In genomic region chr20:10555865-10556308, GRCh38 we compare ENCODE assay signal across 16 cellular contexts.
DNase-seq lines count a peak whose midpoint lies in the region; ATAC-seq and TF ChIP-seq lines count a peak whose summit lies in the region.
"Had no signal": no experiment of that assay in that cellular context is flagged by ENCODE, and none has a peak within 500 bp of the region (broad histone marks: within the 10 kb centered on the region; RNA-seq: fewer than 3 reads in every experiment).

No MANE protein-coding gene starts in this region.

- no peak for DNase-seq in Caco-2
- DNase-seq in RKO (ENCODE audit: low spot score): peak; percentile 7
- peak; percentile 36 for DNase-seq in non-pigmented ciliary epithelial cell (ENCODE audit: low read depth)
- DNase-seq in activated T-cell treated with anti-CD3 and anti-CD28 coated beads, Interleukin-2, amount 50 U/mL, for 72 hours: no peak
- no peak for DNase-seq in NCI-H774 (lab: John Stamatoyannopoulos, UW)
- no peak for DNase-seq in SKM-1 treated with dmso at 0.1 percent for 144 hours (lab: John Stamatoyannopoulos, UW; ENCODE audit: unreplicated experiment)
- DNase-seq: activated CD4-positive, alpha-beta T cell treated with anti-CD3 and anti-CD28 coated beads for 1 hour; KBM-7; NCI-H2171 treated with DMSO at 0.1 percent for 48 hours; SIG-M5 had no signal

- H3K27me3 Mint-ChIP-seq in Caco-2 (ENCODE audit: insufficient read depth, unreplicated experiment): no peaks in the 10 kb centered on the region
- H3K27me3 Mint-ChIP-seq in activated T-cell treated with anti-CD3 and anti-CD28 coated beads, Interleukin-2, amount 50 U/mL, for 72 hours (ENCODE audit: low read depth): no peaks in the 10 kb centered on the region
- H3K27me3 Mint-ChIP-seq: dendritic cell treated with granulocyte-macrophage colony-stimulating factor and Interleukin-4, amounts not matched to agents 40 ng/mL and 50 ng/mL, for 4 days had no signal

- peaks cover 37% of the 10 kb centered on the region for H3K4me1 Mint-ChIP-seq in Caco-2 (ENCODE audit: low read depth, unreplicated experiment)
- peaks cover 35% of the 10 kb centered on the region for H3K4me1 Mint-ChIP-seq in activated T-cell treated with anti-CD3 and anti-CD28 coated beads, Interleukin-2, amount 50 U/mL, for 72 hours (ENCODE audit: low read depth)

- H3K36me3 Mint-ChIP-seq in Caco-2 (ENCODE audit: insufficient read depth, unreplicated experiment): peaks cover 11% of the 10 kb centered on the region
- no peaks in the 10 kb centered on the region for H3K36me3 Mint-ChIP-seq in activated T-cell treated with anti-CD3 and anti-CD28 coated beads, Interleukin-2, amount 50 U/mL, for 72 hours (ENCODE audit: insufficient read depth in 2 of 2)
- H3K36me3 Mint-ChIP-seq: stimulated activated effector memory CD8-positive, alpha-beta T cell treated with anti-CD3 and anti-CD28 coated beads, Interleukin-12 subunit alpha, Interleukin-12 subunit beta, amount 100 ng/mL, for 72 hours had no signal

- H3K4me1 ChIP-seq in Caco-2: peaks cover 43% of the 10 kb centered on the region
- H3K4me1 ChIP-seq in esophagus (ENCODE audit: control insufficient read depth in 2 of 2, insufficient read depth in 2 of 2, low read length in 1 of 2): peaks cover 0 to 3% of the 10 kb centered on the region in 2 donors

- intact Hi-C loops in Caco-2 (cut with micrococcal nuclease; ENCODE audit: unreplicated experiment): loop anchor here (10.0 kb wide), 3 partner anchors 299 to 489 kb away; no protein-coding TSS in a partner anchor

- peak overlapping the region; percentile 5 for H3K4me3 Mint-ChIP-seq in Caco-2 (ENCODE audit: unreplicated experiment)
- no peak overlapping the region for H3K4me3 Mint-ChIP-seq in activated T-cell treated with anti-CD3 and anti-CD28 coated beads, Interleukin-2, amount 50 U/mL, for 72 hours
- H3K4me3 Mint-ChIP-seq: dendritic cell treated with granulocyte-macrophage colony-stimulating factor and Interleukin-4, amounts not matched to agents 40 ng/mL and 50 ng/mL, for 4 days; GM23338; stimulated activated effector memory CD8-positive, alpha-beta T cell treated with anti-CD3 and anti-CD28 coated beads, Interleukin-12 subunit alpha, Interleukin-12 subunit beta, amount 100 ng/mL, for 72 hours had no signal

- CTCF ChIA-PET in Caco-2 (lab: Charles Lee): no interaction called here

- POLR2A ChIA-PET in Caco-2 (lab: Charles Lee): no interaction called here

- H3K9me3 ChIP-seq in Caco-2 (no peaks in the 10 kb centered on the region), esophagus (ENCODE audit: control insufficient read depth in 2 of 2, insufficient read depth in 1 of 2, low read depth in 1 of 2, low read length in 1 of 2) (no peaks in the 10 kb centered on the region)

- peak overlapping the region; percentile 41 to 65 for H3K27ac ChIP-seq in esophagus (ENCODE audit: low read depth in 2 of 2, low read length in 1 of 2)
- H3K27ac ChIP-seq: C4-2B had no signal

- whole genome bisulfite sequencing in esophagus, 2 donors: 62 to 71% methylated on average over 5 of the region's 5 CpGs

- peak overlapping the region; percentile 12 for H3K27ac Mint-ChIP-seq in Caco-2 (ENCODE audit: unreplicated experiment)
- no peak overlapping the region for H3K27ac Mint-ChIP-seq in activated T-cell treated with anti-CD3 and anti-CD28 coated beads, Interleukin-2, amount 50 U/mL, for 72 hours
- H3K27ac Mint-ChIP-seq: dendritic cell treated with granulocyte-macrophage colony-stimulating factor and Interleukin-4, amounts not matched to agents 40 ng/mL and 50 ng/mL, for 4 days; GM23338; stimulated activated effector memory CD8-positive, alpha-beta T cell treated with anti-CD3 and anti-CD28 coated beads, Interleukin-12 subunit alpha, Interleukin-12 subunit beta, amount 100 ng/mL, for 72 hours had no signal

- H3K4me3 ChIP-seq in Caco-2 (ENCODE audit: low read depth, low read length): no peak overlapping the region
- no peak overlapping the region for H3K4me3 ChIP-seq in esophagus (ENCODE audit: low read depth in 1 of 2, low read length in 2 of 2)
- H3K4me3 ChIP-seq: GM23338 had no signal

- H3K9me3 Mint-ChIP-seq in Caco-2 (ENCODE audit: unreplicated experiment): no peaks in the 10 kb centered on the region
- H3K9me3 Mint-ChIP-seq in activated T-cell treated with anti-CD3 and anti-CD28 coated beads, Interleukin-2, amount 50 U/mL, for 72 hours: no peaks in the 10 kb centered on the region
- H3K9me3 Mint-ChIP-seq: dendritic cell treated with granulocyte-macrophage colony-stimulating factor and Interleukin-4, amounts not matched to agents 40 ng/mL and 50 ng/mL, for 4 days; GM23338; stimulated activated effector memory CD8-positive, alpha-beta T cell treated with anti-CD3 and anti-CD28 coated beads, Interleukin-12 subunit alpha, Interleukin-12 subunit beta, amount 100 ng/mL, for 72 hours had no signal

- H3K27me3 ChIP-seq in Caco-2 (replicated peaks; ENCODE audit: control insufficient read depth, insufficient read depth, low read length): no peaks in the 10 kb centered on the region
- no peaks in the 10 kb centered on the region for H3K27me3 ChIP-seq in esophagus (ENCODE audit: control insufficient read depth in 1 of 2, insufficient read depth in 2 of 2, low read length in 2 of 2)

- ATAC-seq in activated T-cell treated with anti-CD3 and anti-CD28 coated beads, Interleukin-2, amount 50 U/mL, for 72 hours (replicated peaks in 1 of 2): no peak
- no peak for ATAC-seq in HG02798 (IDR thresholded peaks at IDR 0.05; ENCODE audit: poor library complexity, unreplicated experiment)
- ATAC-seq: GM23338; stimulated activated effector memory CD8-positive, alpha-beta T cell treated with anti-CD3 and anti-CD28 coated beads, Interleukin-12 subunit alpha, Interleukin-12 subunit beta, amount 100 ng/mL, for 72 hours had no signal

- no peaks in the 10 kb centered on the region; the same call in 1 of the 2 replicates for H3K36me3 ChIP-seq in Caco-2 (ENCODE audit: control insufficient read depth, insufficient read depth, low read length)
- no peaks in the 10 kb centered on the region for H3K36me3 ChIP-seq in esophagus (ENCODE audit: control insufficient read depth in 2 of 2, insufficient read depth in 2 of 2, low read length in 1 of 2)

- TF ChIP-seq CTCF in Caco-2 (IDR thresholded peaks at IDR 0.05; ENCODE audit: insufficient read depth in 1 of 2, low read depth in 1 of 2, low read length in 1 of 2, severe bottlenecking in 1 of 2, unreplicated experiment in 1 of 2): no peak

- no TSS peak for BruUV-seq in Caco-2 (replicated peaks; lab: Mats Ljungman, UMichigan)

Comparison
In these comparisons a context has a peak if more than half of its experiments do, and no peak if none do; other contexts are left out.
1. DNase-seq: peak in RKO (single experiment) and non-pigmented ciliary epithelial cell (single experiment); none in Caco-2 (0 of 2), activated T-cell treated with anti-CD3 and anti-CD28 coated beads, Interleukin-2, amount 50 U/mL, for 72 hours (0 of 2), NCI-H774 (single experiment) and SKM-1 treated with dmso at 0.1 percent for 144 hours (single experiment).